ENCODE assay signal across 1 cellular context in the genomic region with DNA sequence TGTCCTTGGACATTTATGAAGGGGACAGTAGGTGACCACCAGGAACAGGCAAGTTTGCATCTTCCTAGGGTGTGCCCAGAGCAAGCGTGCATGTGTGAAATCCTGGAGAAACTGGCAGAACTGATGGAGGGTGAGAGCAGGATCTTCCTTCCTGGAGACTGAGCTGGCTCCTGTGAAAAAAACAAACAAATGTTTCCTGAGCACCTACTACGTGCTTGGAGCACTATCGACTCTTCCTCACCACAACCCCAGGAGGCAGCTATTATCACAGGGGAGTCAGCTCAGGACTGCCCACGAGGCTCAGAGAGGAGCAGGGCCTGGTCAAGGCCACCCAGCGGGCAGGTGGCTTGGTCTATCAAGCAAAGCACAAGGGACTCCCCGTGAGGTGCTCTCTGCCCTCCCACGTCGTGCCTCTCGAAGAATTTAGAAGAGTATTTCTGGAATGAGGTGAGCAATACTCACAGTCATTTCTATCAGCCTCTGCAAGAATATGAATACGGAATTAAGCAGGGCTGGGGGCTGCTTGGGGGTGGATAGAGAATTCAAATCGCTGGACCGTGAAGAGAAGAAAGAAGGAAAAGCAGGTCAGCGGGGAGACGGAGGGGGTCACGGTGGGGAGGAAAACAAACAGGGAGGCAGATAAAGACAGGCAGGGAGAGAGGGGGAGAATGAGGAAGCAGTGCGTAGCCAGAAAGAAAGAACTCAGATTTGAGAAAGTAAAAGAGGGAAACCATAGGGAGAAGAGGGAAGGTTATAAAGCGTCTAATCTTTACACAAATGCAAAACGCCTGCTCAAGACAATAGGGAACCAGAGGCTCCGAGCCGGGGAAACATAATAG.
TF ChIP-seq lines count a peak whose summit lies in the region.

No MANE protein-coding gene starts in this region.

TF ChIP-seq in HCT116, 20 proteins besides CTCF, POLR2A, EP300 and RAD21:
- TF ChIP-seq ELF1 (IDR thresholded peaks at IDR 0.05; ENCODE audit: borderline replicate concordance, low read depth) (no peak), SP1 (IDR thresholded peaks at IDR 0.05; ENCODE audit: low read depth) (no peak), SIN3A (IDR thresholded peaks at IDR 0.05; ENCODE audit: low read depth) (no peak), ATF3 (IDR thresholded peaks at IDR 0.05) (no peak), FOSL1 (IDR thresholded peaks at IDR 0.05; ENCODE audit: low read depth) (no peak), REST (IDR thresholded peaks at IDR 0.05; ENCODE audit: low read depth) (no peak), ZNF274 (IDR thresholded peaks at IDR 0.05; ENCODE audit: low read depth, low read length) (no peak), CEBPB (IDR thresholded peaks at IDR 0.05; ENCODE audit: low read depth) (no peak), POLR2AphosphoS5 (IDR thresholded peaks at IDR 0.05; ENCODE audit: low read depth, low read length) (no peak), SRF (IDR thresholded peaks at IDR 0.05; ENCODE audit: low read depth) (no peak), EZH2 (IDR thresholded peaks at IDR 0.05) (no peak), EGR1 (IDR thresholded peaks at IDR 0.05; ENCODE audit: low read depth) (no peak), ZFX (IDR thresholded peaks at IDR 0.05) (no peak), JUND (IDR thresholded peaks at IDR 0.05) (no peak), CBX3 (IDR thresholded peaks at IDR 0.05; ENCODE audit: low read depth) (no peak), TCF7L2 (IDR thresholded peaks at IDR 0.05; ENCODE audit: borderline replicate concordance, extremely low read depth, insufficient read depth, insufficient read length) (no peak), YY1 (IDR thresholded peaks at IDR 0.05; ENCODE audit: extremely low read depth, insufficient replicate concordance, low read depth, low read length) (no peak), MAX (IDR thresholded peaks at IDR 0.05) (no peak)
- TF ChIP-seq, protein P1, sequence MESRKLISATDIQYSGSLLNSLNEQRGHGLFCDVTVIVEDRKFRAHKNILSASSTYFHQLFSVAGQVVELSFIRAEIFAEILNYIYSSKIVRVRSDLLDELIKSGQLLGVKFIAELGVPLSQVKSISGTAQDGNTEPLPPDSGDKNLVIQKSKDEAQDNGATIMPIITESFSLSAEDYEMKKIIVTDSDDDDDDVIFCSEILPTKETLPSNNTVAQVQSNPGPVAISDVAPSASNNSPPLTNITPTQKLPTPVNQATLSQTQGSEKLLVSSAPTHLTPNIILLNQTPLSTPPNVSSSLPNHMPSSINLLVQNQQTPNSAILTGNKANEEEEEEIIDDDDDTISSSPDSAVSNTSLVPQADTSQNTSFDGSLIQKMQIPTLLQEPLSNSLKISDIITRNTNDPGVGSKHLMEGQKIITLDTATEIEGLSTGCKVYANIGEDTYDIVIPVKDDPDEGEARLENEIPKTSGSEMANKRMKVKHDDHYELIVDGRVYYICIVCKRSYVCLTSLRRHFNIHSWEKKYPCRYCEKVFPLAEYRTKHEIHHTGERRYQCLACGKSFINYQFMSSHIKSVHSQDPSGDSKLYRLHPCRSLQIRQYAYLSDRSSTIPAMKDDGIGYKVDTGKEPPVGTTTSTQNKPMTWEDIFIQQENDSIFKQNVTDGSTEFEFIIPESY (IDR thresholded peaks at IDR 0.05; ENCODE audit: extremely low read depth, insufficient replicate concordance, low read length) = no peak
